In the genomic region with DNA sequence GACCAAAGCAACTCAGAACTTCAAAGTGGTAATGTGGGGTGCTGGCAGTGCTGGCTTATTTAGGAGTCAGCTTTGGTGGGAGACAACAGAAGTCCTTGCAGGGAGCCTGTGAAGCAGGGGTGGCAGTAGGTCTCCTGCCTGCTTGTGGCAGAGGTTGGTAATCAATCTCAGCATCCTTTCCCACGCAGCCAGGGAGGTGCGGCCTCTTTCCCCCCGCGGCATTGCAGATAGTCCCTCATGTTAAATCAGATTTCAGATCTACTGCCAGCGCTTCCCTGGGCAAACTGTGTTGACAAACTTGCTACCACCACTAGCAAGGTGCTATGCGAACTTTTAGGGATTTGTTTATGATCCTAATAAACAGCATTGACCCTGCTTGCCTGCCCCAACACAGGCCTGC, we compare ENCODE assay signal across 26 cellular contexts. TPM values are rescaled to one million over a fixed set of nuclear protein-coding genes. Genes with fewer than 3 reads are reported as not detected.
DNase-seq lines count a peak whose midpoint lies in the region; ATAC-seq, FAIRE-seq and TF ChIP-seq lines count a peak whose summit lies in the region.
"Had no signal": no experiment of that assay in that cellular context is flagged by ENCODE, and none has a peak within 500 bp of the region (broad histone marks: within the 10 kb centered on the region; RNA-seq: fewer than 3 reads in every experiment).

No MANE protein-coding gene starts in this region.

- H3K4me2 ChIP-seq in H1 (ENCODE audit: insufficient read depth in 1 of 2, low read depth in 2 of 2, low read length in 2 of 2) (no peak overlapping the region), neuronal stem cell (ENCODE audit: insufficient read depth, low read length, poor library complexity, severe bottlenecking) (no peak overlapping the region)

- no peak for TF ChIP-seq EP300 in H1 (IDR thresholded peaks at IDR 0.05; ENCODE audit: borderline replicate concordance in 1 of 2, low read depth in 2 of 2, low read length in 2 of 2)

- no peaks in the 10 kb centered on the region for H3K23me2 ChIP-seq in H1 (ENCODE audit: low read depth, low read length)

- no peak overlapping the region for H2BK5ac ChIP-seq in H1 (ENCODE audit: low read depth, low read length)
- H2BK5ac ChIP-seq in neuronal stem cell (ENCODE audit: low read length), result no peak overlapping the region

- no peaks in the 10 kb centered on the region for H3K9me3 Mint-ChIP-seq in activated naive CD8-positive, alpha-beta T cell treated with anti-CD3 and anti-CD28 coated beads, Interleukin-2, amount 50 U/mL, for 24 hours
- no peaks in the 10 kb centered on the region for H3K9me3 Mint-ChIP-seq in activated naive CD8-positive, alpha-beta T cell treated with anti-CD3 and anti-CD28 coated beads for 36 hours
- H3K9me3 Mint-ChIP-seq: CD8-positive, alpha-beta T cell had no signal

- H2AFZ ChIP-seq in H1 (ENCODE audit: low read length) (no peak overlapping the region), neuronal stem cell (ENCODE audit: low read length) (no peak overlapping the region)

- H3K4me3 ChIP-seq in H1 (ENCODE audit: extremely low read depth in 1 of 4, insufficient read depth in 2 of 4, low read depth in 3 of 4, low read length in 4 of 4) (no peak overlapping the region), neuronal stem cell (ENCODE audit: low read length in 2 of 2) (no peak overlapping the region), mucosa of descending colon (no peak overlapping the region)
- H3K4me3 ChIP-seq: SK-N-MC had no signal

- no peaks in the 10 kb centered on the region for H3K4me1 ChIP-seq in H1 (replicated peaks in 1 of 4; ENCODE audit: control insufficient read depth in 3 of 4, insufficient read depth in 4 of 4, low read length in 3 of 4)
- peaks cover 8 to 11% of the 10 kb centered on the region in 2 donors for H3K4me1 ChIP-seq in neuronal stem cell (ENCODE audit: control insufficient read depth in 2 of 2, insufficient read depth in 1 of 2, low read depth in 1 of 2, low read length in 2 of 2)
- H3K4me1 ChIP-seq in mucosa of descending colon (ENCODE audit: low read depth), result peaks cover 10% of the 10 kb centered on the region

- peaks cover 0 to 3% of the 10 kb centered on the region in 2 experiments for H4K20me1 ChIP-seq in H1 (replicated peaks in 1 of 2; ENCODE audit: control insufficient read depth in 1 of 2, insufficient read depth in 2 of 2, low read length in 2 of 2)

- H3K79me2 ChIP-seq in H1 (ENCODE audit: control insufficient read depth in 1 of 2, insufficient read depth in 2 of 2, low read length in 2 of 2), result no peaks in the 10 kb centered on the region

- H2BK15ac ChIP-seq in H1 (ENCODE audit: low read length), result no peak overlapping the region
- no peak overlapping the region for H2BK15ac ChIP-seq in neuronal stem cell (ENCODE audit: low read length)

- H2BK12ac ChIP-seq in H1 (ENCODE audit: low read depth, low read length) (no peak overlapping the region), neuronal stem cell (ENCODE audit: low read length) (no peak overlapping the region)

- CTCF ChIA-PET in H1 (lab: Charles Lee; ENCODE audit: partially characterized antibody), result interaction anchor here (0.6 to 1.4 kb wide), 5 partner anchors 17 to 320 kb away, joined by 3 read pairs; no protein-coding TSS in a partner anchor

- H3K9me3 ChIP-seq in H1 (ENCODE audit: insufficient read depth in 2 of 2, low read depth in 1 of 2, low read length in 1 of 2), result no peaks in the 10 kb centered on the region
- H3K9me3 ChIP-seq in neuronal stem cell (replicated peaks in 1 of 2; ENCODE audit: control insufficient read depth in 2 of 2, insufficient read depth in 1 of 2, low read depth in 1 of 2, low read length in 2 of 2), result no peaks in the 10 kb centered on the region
- no peaks in the 10 kb centered on the region for H3K9me3 ChIP-seq in mucosa of descending colon

- no peak overlapping the region for H4K5ac ChIP-seq in H1 (ENCODE audit: insufficient read length, low read depth, low read length)

- POLR2A ChIA-PET in H1 (lab: Charles Lee; ENCODE audit: partially characterized antibody), result no interaction called here

- 0 out of 2 replicates have a peak overlapping the region, but pooled peaks have one; percentile 1 for H4K8ac ChIP-seq in H1 (ENCODE audit: extremely low read depth, insufficient read depth, low read length)
- H4K8ac ChIP-seq in neuronal stem cell (ENCODE audit: low read depth, low read length), result no peak overlapping the region

- no peak overlapping the region for H2BK120ac ChIP-seq in H1 (replicated peaks; ENCODE audit: low read depth, low read length)
- H2BK120ac ChIP-seq in neuronal stem cell (ENCODE audit: low read depth, low read length), result no peak overlapping the region

- no peak overlapping the region for H2BK20ac ChIP-seq in H1 (ENCODE audit: low read length)

- no peak overlapping the region for H4K91ac ChIP-seq in H1 (replicated peaks; ENCODE audit: insufficient read length, low read length)
- no peak overlapping the region for H4K91ac ChIP-seq in neuronal stem cell (ENCODE audit: low read depth, low read length, poor library complexity)

- no peaks in the 10 kb centered on the region for H3K27me3 Mint-ChIP-seq in activated naive CD8-positive, alpha-beta T cell treated with anti-CD3 and anti-CD28 coated beads, Interleukin-2, amount 50 U/mL, for 24 hours
- no peaks in the 10 kb centered on the region for H3K27me3 Mint-ChIP-seq in activated naive CD8-positive, alpha-beta T cell treated with anti-CD3 and anti-CD28 coated beads for 36 hours

- H3K4ac ChIP-seq in H1 (replicated peaks; ENCODE audit: insufficient read length, low read depth, low read length), result no peak overlapping the region
- H3K4ac ChIP-seq in neuronal stem cell (ENCODE audit: low read length), result no peak overlapping the region

- ATAC-seq in activated naive CD8-positive, alpha-beta T cell treated with anti-CD3 and anti-CD28 coated beads, Interleukin-2, amount 50 U/mL, for 24 hours, result no peak
- no peak for ATAC-seq in mucosa of descending colon
- ATAC-seq: CD8-positive, alpha-beta T cell; HCT116 had no signal

- no peak overlapping the region for H3K56ac ChIP-seq in H1 (replicated peaks; ENCODE audit: insufficient read length, low read depth, low read length)

- H2AK5ac ChIP-seq in H1 (ENCODE audit: low read depth, low read length) (no peak overlapping the region), neuronal stem cell (ENCODE audit: low read depth, low read length) (no peak overlapping the region)

- no peak for TF ChIP-seq RAD21 in H1 (IDR thresholded peaks at IDR 0.05 in 1 of 2, conservative IDR thresholded peaks at IDR 0.05 in 1 of 2; ENCODE audit: low read depth in 2 of 2, low read length in 2 of 2)

- 83% methylated on average over 6 of the region's 6 CpGs; no CpG with 5 or more reads in 1 of the 2 experiments for WGBS in H1 (ENCODE audit: extremely low coverage in 1 of 2, insufficient coverage in 1 of 2, insufficient read length in 1 of 2, insufficient replicate concordance in 2 of 2, low coverage in 1 of 2, low lambda C conversion rate in 2 of 2, missing lambda C conversion rate in 1 of 2), 2 experiments
- WGBS in neuronal stem cell (ENCODE audit: extremely low coverage in 2 of 2, insufficient read length in 2 of 2, insufficient replicate concordance in 1 of 2), 2 donors, result no CpG with 5 or more reads among the region's 6 CpGs

- TF ChIP-seq POLR2A in H1 (IDR thresholded peaks at IDR 0.05; ENCODE audit: control extremely low read depth in 1 of 2, low read depth in 2 of 2, low read length in 2 of 2), result no peak

- DNase-seq in activated naive CD8-positive, alpha-beta T cell treated with anti-CD3 and anti-CD28 coated beads, Interleukin-2, amount 50 U/mL, for 24 hours, result no peak
- DNase-seq in activated naive CD8-positive, alpha-beta T cell treated with anti-CD3 and anti-CD28 coated beads for 36 hours, result no peak
- DNase-seq in H1 (ENCODE audit: low read depth in 1 of 2, low spot score in 2 of 2), result no peak
- no peak for DNase-seq in neuronal stem cell (ENCODE audit: low spot score)
- DNase-seq in pons (ENCODE audit: low spot score), result no peak
- no peak for DNase-seq in mucosa of descending colon
- DNase-seq in NCI-H1417 treated with DMSO at 0.1 percent for 48 hours (lab: John Stamatoyannopoulos, UW), result no peak
- DNase-seq: C1 segment of cervical spinal cord; CD8-positive, alpha-beta T cell; DMS 273 treated with DMSO at 0.1 percent for 48 hours; DMS79 treated with DMSO at 0.1 percent for 48 hours; GF-D8; Karpas-422; NCI-H1092; NCI-H1436; NCI-H187; NCI-H2107; NCI-H524; NCI-H748 treated with DMSO at 0.1 percent for 48 hours; SIG-M5 had no signal

- no peaks in the 10 kb centered on the region for H3K4me1 Mint-ChIP-seq in activated naive CD8-positive, alpha-beta T cell treated with anti-CD3 and anti-CD28 coated beads, Interleukin-2, amount 50 U/mL, for 24 hours
- peaks cover 2% of the 10 kb centered on the region for H3K4me1 Mint-ChIP-seq in activated naive CD8-positive, alpha-beta T cell treated with anti-CD3 and anti-CD28 coated beads for 36 hours

- H3K18ac ChIP-seq in H1 (ENCODE audit: extremely low read depth, low read length), result no peak overlapping the region
- H3K18ac ChIP-seq in neuronal stem cell (ENCODE audit: low read length), result no peak overlapping the region

- no peaks in the 10 kb centered on the region; the same call in 1 of the 2 replicates for H3K79me1 ChIP-seq in H1 (ENCODE audit: low read depth, low read length)
- no peaks in the 10 kb centered on the region for H3K79me1 ChIP-seq in neuronal stem cell (ENCODE audit: low read depth, low read length)

- peaks cover 0 to 11% (median 5%) of the 10 kb centered on the region in 4 experiments; a peak in 3 of 8 replicates for H3K36me3 ChIP-seq in H1 (ENCODE audit: control insufficient read depth in 2 of 4, insufficient read depth in 4 of 4, low read length in 3 of 4)
- H3K36me3 ChIP-seq in neuronal stem cell (replicated peaks in 1 of 2; ENCODE audit: control insufficient read depth in 2 of 2, insufficient read depth in 2 of 2, low read length in 2 of 2), result peaks cover 10 to 25% of the 10 kb centered on the region in 2 donors
- no peaks in the 10 kb centered on the region for H3K36me3 ChIP-seq in mucosa of descending colon (ENCODE audit: low read depth)

- peak overlapping the region; percentile 52 for H3K27ac Mint-ChIP-seq in activated naive CD8-positive, alpha-beta T cell treated with anti-CD3 and anti-CD28 coated beads, Interleukin-2, amount 50 U/mL, for 24 hours
- no peak overlapping the region for H3K27ac Mint-ChIP-seq in activated naive CD8-positive, alpha-beta T cell treated with anti-CD3 and anti-CD28 coated beads for 36 hours

- H3K36me3 Mint-ChIP-seq in activated naive CD8-positive, alpha-beta T cell treated with anti-CD3 and anti-CD28 coated beads, Interleukin-2, amount 50 U/mL, for 24 hours (ENCODE audit: low read depth), result peaks cover 25% of the 10 kb centered on the region
- peaks cover 14% of the 10 kb centered on the region for H3K36me3 Mint-ChIP-seq in activated naive CD8-positive, alpha-beta T cell treated with anti-CD3 and anti-CD28 coated beads for 36 hours

- H3K27ac ChIP-seq in H1 (ENCODE audit: low read depth, low read length) (no peak overlapping the region), neuronal stem cell (replicated peaks; ENCODE audit: low read length) (no peak overlapping the region)
- H3K27ac ChIP-seq: SK-N-MC had no signal

- TF ChIP-seq CTCF in H1 (IDR thresholded peaks at IDR 0.05; ENCODE audit: control extremely low read depth in 1 of 3, insufficient read depth in 1 of 3, low read depth in 1 of 3, low read length in 3 of 3), result no peak
- TF ChIP-seq CTCF in mucosa of descending colon (IDR thresholded peaks at IDR 0.05), result no peak

- intact Hi-C loops in mucosa of descending colon (cut with DNase I, micrococcal nuclease), result no loop called here

- H3K27me3 ChIP-seq in H1 (replicated peaks in 1 of 4; ENCODE audit: control insufficient read depth in 3 of 4, extremely low read depth in 1 of 4, insufficient read depth in 3 of 4, low read length in 3 of 4) (no peaks in the 10 kb centered on the region), neuronal stem cell (ENCODE audit: control insufficient read depth in 3 of 3, insufficient read depth in 3 of 3, low read depth in 1 of 3, low read length in 3 of 3) (no peaks in the 10 kb centered on the region)

- no peak overlapping the region for H3K23ac ChIP-seq in H1 (ENCODE audit: insufficient read length)
- H3K23ac ChIP-seq in neuronal stem cell (ENCODE audit: low read depth, low read length, poor library complexity), result peak overlapping the region; percentile 9

- no peak overlapping the region for H3K4me3 Mint-ChIP-seq in activated naive CD8-positive, alpha-beta T cell treated with anti-CD3 and anti-CD28 coated beads, Interleukin-2, amount 50 U/mL, for 24 hours
- H3K4me3 Mint-ChIP-seq in activated naive CD8-positive, alpha-beta T cell treated with anti-CD3 and anti-CD28 coated beads for 36 hours, result no peak overlapping the region
- H3K4me3 Mint-ChIP-seq: CD8-positive, alpha-beta T cell had no signal

- H3K9ac ChIP-seq in H1 (replicated peaks in 1 of 4; ENCODE audit: extremely low read depth in 1 of 4, low read depth in 3 of 4, low read length in 3 of 4), result no peak overlapping the region
- no peak overlapping the region for H3K9ac ChIP-seq in neuronal stem cell (ENCODE audit: low read depth, low read length, poor library complexity)

- FAIRE-seq in H1 (lab: Jason Lieb, UNC), result no peak
- FAIRE-seq: A204.1, GM12891, GM19239, RCC 7860 had no signal

- H3K14ac ChIP-seq in H1 (ENCODE audit: insufficient read length) (no peak overlapping the region), neuronal stem cell (ENCODE audit: low read length) (no peak overlapping the region)

RNA-seq across cellular contexts. Expression of a gene that starts 52.5 kb away (rescaled TPM):
- 10 to 100 TPM; 55.0 to 56.6 TPM for total RNA-seq in activated naive CD8-positive, alpha-beta T cell treated with anti-CD3 and anti-CD28 coated beads for 36 hours
- 15.3 TPM in 2 replicates for total RNA-seq in H1 (2021; fragmentation: NEBNext Ultra II Directional; extraction: Animal tissue kit (Norgen Biotek cat#: 25700))
- polyA plus RNA-seq in H1 (2011; rRNA removed), result 7.8 and 12.5 TPM in 2 replicates
- 10.8 TPM for polyA plus RNA-seq in H1 (2011; cell fraction: cytosol; rRNA removed)
- 20.6 TPM for polyA plus RNA-seq in H1 (2011; cell fraction: nucleus; rRNA removed)
- 10.5 to 12.8 TPM (median 12.2 TPM) in 4 replicates for polyA plus RNA-seq in H1 (2012, experiment 1 of 2)
- polyA plus RNA-seq in H1 (2012, experiment 2 of 2), result 10.6 TPM
- polyA plus RNA-seq in H1 (2013, experiment 1 of 2), result 6.1 TPM
- polyA plus RNA-seq in H1 (2013, experiment 2 of 2), result 7.3 TPM
- 11.2 and 15.1 TPM in 2 replicates for polyA minus RNA-seq in H1 (2011; rRNA and poly(A)+ RNA removed)
- polyA minus RNA-seq in H1 (2011; cell fraction: cytosol; rRNA and poly(A)+ RNA removed), result 7.4 TPM
- 20.5 TPM for polyA minus RNA-seq in H1 (2011; cell fraction: nucleus; rRNA and poly(A)+ RNA removed)
- 12.6 TPM for polyA plus RNA-seq in neuronal stem cell (2013, experiment 1 of 2)
- 12.6 TPM for polyA plus RNA-seq in neuronal stem cell (2013, experiment 2 of 2)
- 10 to 100 TPM; 26.4 to 36.3 (median 34.5) TPM for total RNA-seq in mucosa of descending colon
